29 cellular contexts compared by ENCODE assay signal in genomic region chr1:169899519-169900217, GRCh38.
"Had no signal": no experiment of that assay in that cellular context is flagged by ENCODE, and none has a peak within 500 bp of the region (broad histone marks: within the 10 kb centered on the region; RNA-seq: fewer than 3 reads in every experiment).

No MANE protein-coding gene starts in this region.

- H3K4me3 Mint-ChIP-seq: activated naive CD8-positive, alpha-beta T cell treated with anti-CD3 and anti-CD28 coated beads, Interleukin-2, amount 10 ng/mL, durations not matched to agents 7 days and 5 days; activated T-cell treated with anti-CD3 and anti-CD28 coated beads, Interleukin-2, amount 50 U/mL, for 72 hours; effector memory CD8-positive, alpha-beta T cell; naive thymus-derived CD8-positive, alpha-beta T cell; neural progenitor cell; stimulated activated naive B cell treated with anti-CD40 and anti-IgM and Interleukin-4, amounts not matched to agents 10 μg/mL and 1 μg/mL and 100 μg/mL, for 72 hours had no signal

- H3K9me3 ChIP-seq: esophagus muscularis mucosa, stomach, thyroid gland, upper lobe of left lung, vagina had no signal

- H3K4me1 ChIP-seq: neural progenitor cell, vagina had no signal

- H3K27ac Mint-ChIP-seq: activated naive CD8-positive, alpha-beta T cell treated with anti-CD3 and anti-CD28 coated beads, Interleukin-2, amount 10 ng/mL, durations not matched to agents 7 days and 5 days; activated T-cell treated with anti-CD3 and anti-CD28 coated beads, Interleukin-2, amount 50 U/mL, for 72 hours; effector memory CD8-positive, alpha-beta T cell; naive thymus-derived CD8-positive, alpha-beta T cell; neural progenitor cell; stimulated activated naive B cell treated with anti-CD40 and anti-IgM and Interleukin-4, amounts not matched to agents 10 μg/mL and 1 μg/mL and 100 μg/mL, for 72 hours had no signal

- H3K9me3 Mint-ChIP-seq: activated naive CD8-positive, alpha-beta T cell treated with anti-CD3 and anti-CD28 coated beads, Interleukin-2, amount 10 ng/mL, durations not matched to agents 7 days and 5 days; effector memory CD8-positive, alpha-beta T cell; naive thymus-derived CD8-positive, alpha-beta T cell; stimulated activated naive B cell treated with anti-CD40 and anti-IgM and Interleukin-4, amounts not matched to agents 10 μg/mL and 1 μg/mL and 100 μg/mL, for 72 hours had no signal

- H3K4me1 Mint-ChIP-seq: neural progenitor cell had no signal

- H3K36me3 Mint-ChIP-seq: naive thymus-derived CD8-positive, alpha-beta T cell; neural progenitor cell had no signal

- H3K27ac ChIP-seq: brain microvascular endothelial cell, esophagus muscularis mucosa, neural progenitor cell, stomach, thyroid gland, upper lobe of left lung, vagina, VCaP had no signal

- H3K36me3 ChIP-seq: brain microvascular endothelial cell, esophagus muscularis mucosa, neural progenitor cell, stomach, thyroid gland, upper lobe of left lung, vagina had no signal

- ATAC-seq: effector memory CD8-positive, alpha-beta T cell; left cardiac atrium; naive thymus-derived CD8-positive, alpha-beta T cell; right cardiac atrium; stimulated activated naive B cell treated with anti-CD40 and anti-IgM and Interleukin-4, amounts not matched to agents 10 μg/mL and 1 μg/mL and 100 μg/mL, for 72 hours had no signal

- H3K4me3 ChIP-seq: esophagus muscularis mucosa, neural progenitor cell, stomach, thyroid gland, upper lobe of left lung, vagina had no signal

- FAIRE-seq: astrocyte, islet of Langerhans, TTC549 had no signal

- H3K27me3 ChIP-seq: neural progenitor cell, thyroid gland, upper lobe of left lung, vagina had no signal

- H3K9ac ChIP-seq: neural progenitor cell had no signal

- DNase-seq: activated CD4-positive, alpha-beta T cell treated with anti-CD3 and anti-CD28 coated beads for 4 hours; activated CD4-positive, alpha-beta T cell treated with anti-CD3 and anti-CD28 coated beads, Interleukin-2, amount 50 U/mL, for 4 hours; activated naive CD4-positive, alpha-beta T cell treated with Interleukin-2 at 50 U/mL for 16 hours; activated naive CD8-positive, alpha-beta T cell treated with anti-CD3 and anti-CD28 coated beads, Interleukin-2, amount 10 ng/mL, durations not matched to agents 7 days and 5 days; activated T-cell treated with anti-CD3 and anti-CD28 coated beads for 4 hours; activated T-cell treated with anti-CD3 and anti-CD28 coated beads, Interleukin-2, amount 50 U/mL, for 72 hours; brain microvascular endothelial cell; caudate nucleus; cortex of kidney; effector memory CD8-positive, alpha-beta T cell; foreskin melanocyte; left cardiac atrium; naive thymus-derived CD8-positive, alpha-beta T cell; occipital lobe; right cardiac atrium; stimulated activated CD4-positive, alpha-beta T cell treated with anti-CD3 and anti-CD28 coated beads, Interleukin-15, amount 100 ng/mL, for 24 hours; stimulated activated CD4-positive, alpha-beta T cell treated with anti-CD3 and anti-CD28 coated beads, Interleukin-2, amount 100 ng/mL, for 24 hours; stimulated activated naive B cell treated with anti-CD40 and anti-IgM and Interleukin-4, amounts not matched to agents 10 μg/mL and 1 μg/mL and 100 μg/mL, for 72 hours; stomach; T-helper 9 cell; thyroid gland; upper lobe of left lung had no signal

- H3K4me2 ChIP-seq: neural progenitor cell had no signal

- H2AFZ ChIP-seq: neural progenitor cell had no signal
